Comparison of ENCODE assay signal across 8 cellular contexts in genomic region chr3:52742418-52743041, GRCh38. TPM values are rescaled to one million over a fixed set of nuclear protein-coding genes. Genes with fewer than 3 reads are reported as not detected.
DNase-seq lines count a peak whose midpoint lies in the region; ATAC-seq and TF ChIP-seq lines count a peak whose summit lies in the region.

No MANE protein-coding gene starts in this region.

- ATAC-seq in left lung (peak; percentile 67), GM18511 (IDR thresholded peaks at IDR 0.05; ENCODE audit: unreplicated experiment) (no peak), HG03280 (IDR thresholded peaks at IDR 0.05; ENCODE audit: unreplicated experiment) (no peak)

- in situ Hi-C loops in T47D (cut with HindIII; ENCODE audit: low pct_unique_long_range_greater_than_20kb, low sequenced_read_pairs): no loop called here

- no peak overlapping the region for H3K4me3 ChIP-seq in Jurkat, Clone E6-1 (ENCODE audit: low read length)
- H3K4me3 ChIP-seq in left lung: no peak overlapping the region

- peak; percentile 42 for DNase-seq in ELR (ENCODE audit: low read depth)
- peak; percentile 43 for DNase-seq in Jurkat, Clone E6-1 (ENCODE audit: low read depth, low spot score)
- peak; percentile 25 to 46 for DNase-seq in T47D (ENCODE audit: low read depth in 1 of 2, low spot score in 1 of 2)
- DNase-seq in left lung: no peak
- no peak for DNase-seq in DMS79 (lab: John Stamatoyannopoulos, UW)
- no peak for DNase-seq in NCI-H128 (lab: John Stamatoyannopoulos, UW; ENCODE audit: unreplicated experiment)

- H3K4me1 ChIP-seq in left lung: no peaks in the 10 kb centered on the region

- peak; percentile 28 to 35 for TF ChIP-seq CTCF in left lung (IDR thresholded peaks at IDR 0.05)

- peaks cover 0 to 96% of the 10 kb centered on the region in 2 donors for H3K36me3 ChIP-seq in left lung

- no peaks in the 10 kb centered on the region for H3K9me3 ChIP-seq in left lung

- no peaks in the 10 kb centered on the region for H3K27me3 ChIP-seq in left lung

- no peak overlapping the region for H3K27ac ChIP-seq in left lung

- intact Hi-C loops in left lung (cut with DNase I): loop anchor here in 1 of 2 donors (10.0 kb wide), 1 partner anchor 332 kb away; no protein-coding TSS in a partner anchor

RNA-seq across cellular contexts. Expression of gene NEK4, which starts 28.2 kb away (rescaled TPM):
- polyA plus RNA-seq in Jurkat, Clone E6-1 (2012; ENCODE audit: insufficient read depth, insufficient read length): 5.3 TPM
- total RNA-seq in left lung: 10 to 100 TPM; 23.6 to 29.0 TPM

RNA-seq across cellular contexts. Expression of gene ITIH1, which starts 34.9 kb away (rescaled TPM):
- not detected for polyA plus RNA-seq in Jurkat, Clone E6-1 (2012; ENCODE audit: insufficient read depth, insufficient read length)
- under 1 TPM in 1 of 2 donors, not detected in 1; 0.18 TPM for total RNA-seq in left lung

RNA-seq across cellular contexts. Expression of gene SPCS1, which starts 36.6 kb away (rescaled TPM):
- 223 TPM for polyA plus RNA-seq in Jurkat, Clone E6-1 (2012; ENCODE audit: insufficient read depth, insufficient read length)
- total RNA-seq in left lung: 100 to 1,000 TPM in 1 of 2 donors, 10 to 100 TPM in 1; 94.5 to 102 TPM

RNA-seq across cellular contexts. Expression of gene GLT8D1, which starts 36.9 kb away (rescaled TPM):
- 56.1 TPM for polyA plus RNA-seq in Jurkat, Clone E6-1 (2012; ENCODE audit: insufficient read depth, insufficient read length)
- 10 to 100 TPM; 46.9 to 58.6 TPM for total RNA-seq in left lung

RNA-seq across cellular contexts. Expression of gene ITIH3, which starts 52.1 kb away (rescaled TPM):
- not detected for polyA plus RNA-seq in Jurkat, Clone E6-1 (2012; ENCODE audit: insufficient read depth, insufficient read length)
- 1 to 10 TPM; 1.5 to 3.6 TPM for total RNA-seq in left lung

Comparison
In these comparisons a context has a peak if more than half of its experiments do, and no peak if none do; other contexts are left out.
1. DNase-seq: peak in ELR (single experiment), Jurkat, Clone E6-1 (single experiment) and T47D (2 of 2); none in left lung (0 of 2), DMS79 (single experiment) and NCI-H128 (single experiment).